ENCODE assay signal across 20 cellular contexts in the genomic region with DNA sequence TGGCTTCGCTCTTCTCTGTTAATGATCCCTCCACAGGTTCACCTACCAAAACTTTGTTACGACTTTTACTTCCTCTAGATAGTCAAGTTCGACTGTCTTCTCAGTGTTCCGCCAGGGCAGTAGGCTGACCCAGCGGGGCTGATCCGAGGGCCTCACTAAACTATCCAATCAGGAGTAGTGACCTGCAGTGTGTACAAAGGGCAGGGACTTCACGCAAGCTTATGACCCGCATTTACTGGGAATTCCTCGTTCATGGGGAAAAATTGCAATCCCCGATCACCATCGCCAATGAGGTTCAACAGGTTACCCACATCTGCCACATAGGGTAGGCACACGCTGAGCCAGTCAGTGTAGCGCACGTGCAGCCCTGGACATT.
"Had no signal": no experiment of that assay in that cellular context is flagged by ENCODE, and none has a peak within 500 bp of the region (broad histone marks: within the 10 kb centered on the region; RNA-seq: fewer than 3 reads in every experiment).

No MANE protein-coding gene starts in this region.

- H3K4me3 ChIP-seq: SJCRH30 had no signal

- FAIRE-seq: RCC 7860 had no signal

- ATAC-seq: SK-N-SH treated with all-trans-retinoic acid at 6 μM for 48 hours had no signal

- H3K4me1 ChIP-seq: SJCRH30 had no signal

- H3K9me3 ChIP-seq: SJCRH30 had no signal

- H3K27me3 ChIP-seq: SJCRH30 had no signal

- H3K36me3 ChIP-seq: SJCRH30 had no signal

- H3K27ac ChIP-seq: SJCRH30 had no signal

- DNase-seq: KBM-7, MV-4-11, NCI-H1048, NCI-H1105, NCI-H1417, NCI-H1436 treated with DMSO at 0.1 percent for 48 hours, NCI-H1694, NCI-H187 treated with DMSO at 0.1 percent for 48 hours, NCI-H2029 treated with DMSO at 0.1 percent for 48 hours, NCI-H2107, NCI-H2227 treated with DMSO at 0.1 percent for 48 hours, NCI-H510A, NCI-H524 treated with DMSO at 0.1 percent for 48 hours, NCI-H69, NCI-H774, RPMI8226, SHP77 treated with DMSO at 0.1 percent for 48 hours, SJCRH30 had no signal
